Comparison of ENCODE assay signal across 26 cellular contexts in genomic region chr5:141398608-141399007, GRCh38. TPM values are rescaled to one million over a fixed set of nuclear protein-coding genes. Genes with fewer than 3 reads are reported as not detected.
DNase-seq lines count a peak whose midpoint lies in the region; ATAC-seq, FAIRE-seq and TF ChIP-seq lines count a peak whose summit lies in the region.
"Had no signal": no experiment of that assay in that cellular context is flagged by ENCODE, and none has a peak within 500 bp of the region (broad histone marks: within the 10 kb centered on the region; RNA-seq: fewer than 3 reads in every experiment).

No MANE protein-coding gene starts in this region.

- intact Hi-C loops in pancreas (cut with DNase I): no loop called here

- TF ChIP-seq CTCF in GM23338 (conservative IDR thresholded peaks at IDR 0.05; ENCODE audit: low read depth in 2 of 2) (no peak), fibroblast of pulmonary artery (IDR thresholded peaks at IDR 0.05; ENCODE audit: low read length, missing control alignments) (no peak), pancreas (IDR thresholded peaks at IDR 0.05) (no peak)

- no peaks in the 10 kb centered on the region for H3K4me1 Mint-ChIP-seq in activated T-cell treated with anti-CD3 and anti-CD28 coated beads, Interleukin-2, amount 50 U/mL, for 4 hours (ENCODE audit: low read depth)
- H3K4me1 Mint-ChIP-seq in GM23338: no peaks in the 10 kb centered on the region; the same call in 2 of the 3 replicates
- H3K4me1 Mint-ChIP-seq in activated CD8-positive, alpha-beta memory T cell treated with anti-CD3 and anti-CD28 coated beads, Interleukin-2, amount 10 ng/mL, durations not matched to agents 7 days and 5 days: no peaks in the 10 kb centered on the region
- H3K4me1 Mint-ChIP-seq: H9, neural progenitor cell had no signal

- peaks cover 26% of the 10 kb centered on the region for H3K9me3 Mint-ChIP-seq in activated T-cell treated with anti-CD3 and anti-CD28 coated beads, Interleukin-2, amount 50 U/mL, for 4 hours
- peaks cover 79% of the 10 kb centered on the region for H3K9me3 Mint-ChIP-seq in GM23338
- H3K9me3 Mint-ChIP-seq in activated CD8-positive, alpha-beta memory T cell treated with anti-CD3 and anti-CD28 coated beads, Interleukin-2, amount 10 ng/mL, durations not matched to agents 7 days and 5 days (ENCODE audit: low read depth): peaks cover 5% of the 10 kb centered on the region

- H3K27ac ChIP-seq in GM23338 (ENCODE audit: low read depth) (no peak overlapping the region), skeletal muscle tissue (ENCODE audit: low read depth, low read length) (no peak overlapping the region), pancreas (no peak overlapping the region)
- H3K27ac ChIP-seq: adrenal gland, colonic mucosa, HL-60, neural progenitor cell, prostate gland, tibial artery had no signal

- peak overlapping the region in 1 of 3 donors; percentile 12 for H3K9ac ChIP-seq in skeletal muscle tissue (ENCODE audit: low read depth in 1 of 3, low read length in 3 of 3)
- H3K9ac ChIP-seq: neural progenitor cell had no signal

- no peaks in the 10 kb centered on the region for H3K27me3 ChIP-seq in GM23338 (ENCODE audit: insufficient read depth)
- H3K27me3 ChIP-seq in skeletal muscle tissue (ENCODE audit: control insufficient read depth in 3 of 3, insufficient read depth in 3 of 3, low read length in 3 of 3): peaks cover 0 to 8% (median 7%) of the 10 kb centered on the region in 3 donors
- no peaks in the 10 kb centered on the region for H3K27me3 ChIP-seq in pancreas
- H3K27me3 ChIP-seq: adrenal gland, colonic mucosa, neural progenitor cell, tibial artery had no signal

- FAIRE-seq in pancreas (lab: Jason Lieb, UNC): no peak
- FAIRE-seq: G401.6 had no signal

- peak overlapping the region; percentile 49; the same call in 1 of the 2 replicates for H3K4me2 ChIP-seq in GM23338
- H3K4me2 ChIP-seq: neural progenitor cell had no signal

- ATAC-seq in activated T-cell treated with anti-CD3 and anti-CD28 coated beads, Interleukin-2, amount 50 U/mL, for 4 hours: no peak
- no peak for ATAC-seq in GM23338
- no peak for ATAC-seq in activated CD8-positive, alpha-beta memory T cell treated with anti-CD3 and anti-CD28 coated beads, Interleukin-2, amount 10 ng/mL, durations not matched to agents 7 days and 5 days
- ATAC-seq in pancreas: no peak

- H3K27ac Mint-ChIP-seq in GM23338: no peak overlapping the region
- H3K27ac Mint-ChIP-seq in activated CD8-positive, alpha-beta memory T cell treated with anti-CD3 and anti-CD28 coated beads, Interleukin-2, amount 10 ng/mL, durations not matched to agents 7 days and 5 days: no peak overlapping the region
- H3K27ac Mint-ChIP-seq: activated T-helper 2 cell treated with anti-CD3 and anti-CD28 coated beads, Interferon-gamma antibody, Interleukin-2, Interleukin-4, amounts not matched to agents 10 μg/mL and 5 μg/mL and 100 μg/mL, durations not matched to agents 14 hours and 24 hours and 36 hours; H9; neural progenitor cell; T-cell had no signal

- H3K4me3 ChIP-seq in GM23338 (peak overlapping the region; percentile 42; the same call in 1 of the 2 replicates), fibroblast of pulmonary artery (replicated peaks; ENCODE audit: low read depth, low read length) (peak overlapping the region; percentile 28), skeletal muscle tissue (ENCODE audit: low read length in 3 of 3) (peak overlapping the region; percentile 40 to 54 (median 48)), pancreas (peak overlapping the region in 1 of 4 donors; percentile 13)
- H3K4me3 ChIP-seq: A549, colonic mucosa, neural progenitor cell had no signal

- H3K79me2 ChIP-seq in GM23338 (replicated peaks; ENCODE audit: insufficient read depth): no peaks in the 10 kb centered on the region; the same call in 1 of the 2 replicates

- H3K4me1 ChIP-seq in GM23338 (ENCODE audit: insufficient read depth) (no peaks in the 10 kb centered on the region), skeletal muscle tissue (ENCODE audit: control insufficient read depth in 3 of 3, insufficient read depth in 3 of 3, low read length in 3 of 3) (peaks cover 0 to 28% (median 6%) of the 10 kb centered on the region in 3 donors), pancreas (peaks cover 0 to 2% (median 0%) of the 10 kb centered on the region in 3 donors)
- H3K4me1 ChIP-seq: A549, adrenal gland, colonic mucosa, neural progenitor cell, prostate gland, tibial artery had no signal

- WGBS in pancreas, 2 donors: 18 to 22% methylated on average over 15 of the region's 15 CpGs

- H3F3A ChIP-seq in GM23338 (replicated peaks; ENCODE audit: low read depth): no peaks in the 10 kb centered on the region

- H3K36me3 Mint-ChIP-seq in activated T-cell treated with anti-CD3 and anti-CD28 coated beads, Interleukin-2, amount 50 U/mL, for 4 hours (ENCODE audit: insufficient read depth): no peaks in the 10 kb centered on the region
- H3K36me3 Mint-ChIP-seq in GM23338 (ENCODE audit: low read depth): peaks cover 63% of the 10 kb centered on the region
- peaks cover 7% of the 10 kb centered on the region for H3K36me3 Mint-ChIP-seq in activated CD8-positive, alpha-beta memory T cell treated with anti-CD3 and anti-CD28 coated beads, Interleukin-2, amount 10 ng/mL, durations not matched to agents 7 days and 5 days

- H3K9me2 ChIP-seq in GM23338 (ENCODE audit: insufficient read depth): no peaks in the 10 kb centered on the region

- peaks cover 12 to 31% (median 23%) of the 10 kb centered on the region in 3 donors for H3K9me3 ChIP-seq in skeletal muscle tissue (ENCODE audit: control insufficient read depth in 3 of 3, low read length in 3 of 3)
- H3K9me3 ChIP-seq in pancreas: peaks cover 0 to 10% (median 2%) of the 10 kb centered on the region in 4 donors
- H3K9me3 ChIP-seq: colonic mucosa had no signal

- H3K27me3 Mint-ChIP-seq in activated T-cell treated with anti-CD3 and anti-CD28 coated beads, Interleukin-2, amount 50 U/mL, for 4 hours (ENCODE audit: low read depth): peaks cover 67% of the 10 kb centered on the region
- H3K27me3 Mint-ChIP-seq in GM23338 (ENCODE audit: insufficient read depth, low read depth, poor library complexity): peaks cover 15% of the 10 kb centered on the region
- H3K27me3 Mint-ChIP-seq in activated CD8-positive, alpha-beta memory T cell treated with anti-CD3 and anti-CD28 coated beads, Interleukin-2, amount 10 ng/mL, durations not matched to agents 7 days and 5 days: peaks cover 55% of the 10 kb centered on the region

- DNase-seq in activated T-cell treated with anti-CD3 and anti-CD28 coated beads, Interleukin-2, amount 50 U/mL, for 4 hours: no peak
- no peak for DNase-seq in activated T-cell treated with anti-CD3 and anti-CD28 coated beads, Interleukin-2, amount 50 U/mL, for 1 hour
- DNase-seq in GM23338 (ENCODE audit: low spot score) (no peak), fibroblast of pulmonary artery (ENCODE audit: low read depth) (no peak), SW480 (ENCODE audit: low spot score) (no peak), pancreas (no peak)
- DNase-seq in activated CD8-positive, alpha-beta memory T cell treated with anti-CD3 and anti-CD28 coated beads, Interleukin-2, amount 10 ng/mL, durations not matched to agents 7 days and 5 days: no peak
- DNase-seq: adrenal gland; C1 segment of cervical spinal cord; colonic mucosa; H9; NCI-H2081 treated with DMSO at 0.1 percent for 48 hours; NCI-H446; OCI-M1; stimulated activated CD4-positive, alpha-beta T cell treated with anti-CD3 and anti-CD28 coated beads, Interleukin-4, amount 100 ng/mL, for 24 hours; stimulated activated naive CD4-positive, alpha-beta T cell treated with Interleukin-2 at 50 U/mL for 16 hours; T-cell; tibial artery had no signal

- no peak overlapping the region for H2AFZ ChIP-seq in GM23338
- H2AFZ ChIP-seq: neural progenitor cell had no signal

- CTCF ChIA-PET in activated CD8-positive, alpha-beta memory T cell treated with anti-CD3 and anti-CD28 coated beads, Interleukin-2, amount 10 ng/mL, durations not matched to agents 7 days and 5 days (lab: Charles Lee): interaction anchor here (0.6 to 1.8 kb wide), 3 partner anchors 7 to 828 kb away, joined by 3 to 5 read pairs (median 5); partner anchors contain the start of gene PCDHGA12

- 0 out of 2 replicates have a peak, but pooled peaks cover 11% of the 10 kb centered on the region for H3K36me3 ChIP-seq in GM23338 (ENCODE audit: insufficient read depth)
- peaks cover 0 to 3% (median 3%) of the 10 kb centered on the region in 3 donors for H3K36me3 ChIP-seq in skeletal muscle tissue (ENCODE audit: control insufficient read depth in 3 of 3, insufficient read depth in 3 of 3, low read length in 3 of 3)
- no peaks in the 10 kb centered on the region for H3K36me3 ChIP-seq in pancreas
- H3K36me3 ChIP-seq: adrenal gland, colonic mucosa, prostate gland had no signal

- no peaks in the 10 kb centered on the region for H4K20me1 ChIP-seq in GM23338 (replicated peaks; ENCODE audit: insufficient read depth)

- peak overlapping the region; percentile 16 for H3K4me3 Mint-ChIP-seq in activated T-cell treated with anti-CD3 and anti-CD28 coated beads, Interleukin-2, amount 50 U/mL, for 4 hours
- H3K4me3 Mint-ChIP-seq in GM23338: no peak overlapping the region
- H3K4me3 Mint-ChIP-seq in activated CD8-positive, alpha-beta memory T cell treated with anti-CD3 and anti-CD28 coated beads, Interleukin-2, amount 10 ng/mL, durations not matched to agents 7 days and 5 days: no peak overlapping the region
- H3K4me3 Mint-ChIP-seq: neural progenitor cell had no signal

RNA-seq across cellular contexts. Expression of gene PCDHGB5, which starts 0.9 kb away (rescaled TPM):
- total RNA-seq in activated T-cell treated with anti-CD3 and anti-CD28 coated beads, Interleukin-2, amount 50 U/mL, for 4 hours: under 1 TPM; 0.26 to 0.91 (median 0.27) TPM
- 15.7 and 18.5 TPM in 2 replicates for total RNA-seq in GM23338 (2014; rRNA removed; shearing (Covaris generic))
- polyA plus RNA-seq in GM23338 (2016; fragmentation: Nextera tagmentation; extraction: Ambion mirVana) (1.7 and 2.5 TPM in 2 replicates), pancreas (1 to 10 TPM; 1.1 to 1.4 TPM)
- total RNA-seq in skeletal muscle tissue (3.7 TPM), pancreas (1 to 10 TPM; 4.0 to 7.9 (median 5.4) TPM)
- total RNA-seq in activated CD8-positive, alpha-beta memory T cell treated with anti-CD3 and anti-CD28 coated beads, Interleukin-2, amount 10 ng/mL, durations not matched to agents 7 days and 5 days: not detected
- total RNA-seq: M059J had no signal

RNA-seq across cellular contexts. Expression of gene PCDHGA9, which starts 4.0 kb away (rescaled TPM):
- total RNA-seq in activated T-cell treated with anti-CD3 and anti-CD28 coated beads, Interleukin-2, amount 50 U/mL, for 4 hours: under 1 TPM; 0.13 to 0.18 (median 0.16) TPM
- total RNA-seq in GM23338 (2014; rRNA removed; shearing (Covaris generic)): 5.5 and 7.8 TPM in 2 replicates
- polyA plus RNA-seq in GM23338 (2016; fragmentation: Nextera tagmentation; extraction: Ambion mirVana) (0.50 and 0.54 TPM in 2 replicates), pancreas (1 to 10 TPM in 1 of 2 donors, under 1 TPM in 1; 0.31 to 1.3 TPM)
- total RNA-seq in skeletal muscle tissue (4.7 TPM), pancreas (1 to 10 TPM; 1.4 to 3.0 (median 2.3) TPM)
- total RNA-seq in activated CD8-positive, alpha-beta memory T cell treated with anti-CD3 and anti-CD28 coated beads, Interleukin-2, amount 10 ng/mL, durations not matched to agents 7 days and 5 days: not detected

RNA-seq across cellular contexts. Expression of gene PCDHGA8, which starts 6.2 kb away (rescaled TPM):
- not detected for total RNA-seq in activated T-cell treated with anti-CD3 and anti-CD28 coated beads, Interleukin-2, amount 50 U/mL, for 4 hours
- 4.6 and 5.3 TPM in 2 replicates for total RNA-seq in GM23338 (2014; rRNA removed; shearing (Covaris generic))
- polyA plus RNA-seq in GM23338 (2016; fragmentation: Nextera tagmentation; extraction: Ambion mirVana) (0.70 and 1.1 TPM in 2 replicates), pancreas (under 1 TPM; 0.12 to 0.49 TPM)
- total RNA-seq in skeletal muscle tissue (3.7 TPM), pancreas (1 to 10 TPM in 2 of 6 donors, under 1 TPM in 4; 0.72 to 1.1 (median 0.91) TPM)
- not detected for total RNA-seq in activated CD8-positive, alpha-beta memory T cell treated with anti-CD3 and anti-CD28 coated beads, Interleukin-2, amount 10 ng/mL, durations not matched to agents 7 days and 5 days

RNA-seq across cellular contexts. Expression of gene PCDHGB6, which starts 9.2 kb away (rescaled TPM):
- under 1 TPM; 0.08 to 0.22 (median 0.18) TPM for total RNA-seq in activated T-cell treated with anti-CD3 and anti-CD28 coated beads, Interleukin-2, amount 50 U/mL, for 4 hours
- total RNA-seq in GM23338 (2014; rRNA removed; shearing (Covaris generic)): 7.1 and 8.1 TPM in 2 replicates
- 1.6 and 2.8 TPM in 2 replicates for polyA plus RNA-seq in GM23338 (2016; fragmentation: Nextera tagmentation; extraction: Ambion mirVana)
- total RNA-seq in skeletal muscle tissue: 5.2 TPM
- not detected for total RNA-seq in activated CD8-positive, alpha-beta memory T cell treated with anti-CD3 and anti-CD28 coated beads, Interleukin-2, amount 10 ng/mL, durations not matched to agents 7 days and 5 days
- total RNA-seq in pancreas: 1 to 10 TPM; 1.7 to 4.0 (median 2.6) TPM
- 1 to 10 TPM in 1 of 2 donors, under 1 TPM in 1; 0.63 to 1.1 TPM for polyA plus RNA-seq in pancreas

RNA-seq across cellular contexts. Expression of gene PCDHGB4, which starts 11.1 kb away (rescaled TPM):
- total RNA-seq in activated T-cell treated with anti-CD3 and anti-CD28 coated beads, Interleukin-2, amount 50 U/mL, for 4 hours: under 1 TPM; 0.08 to 0.22 (median 0.20) TPM
- total RNA-seq in GM23338 (2014; rRNA removed; shearing (Covaris generic)): 13.0 and 16.6 TPM in 2 replicates
- polyA plus RNA-seq in GM23338 (2016; fragmentation: Nextera tagmentation; extraction: Ambion mirVana): 3.0 and 3.5 TPM in 2 replicates
- 4.7 TPM for total RNA-seq in skeletal muscle tissue
- total RNA-seq in activated CD8-positive, alpha-beta memory T cell treated with anti-CD3 and anti-CD28 coated beads, Interleukin-2, amount 10 ng/mL, durations not matched to agents 7 days and 5 days: under 1 TPM; 0.07 to 0.09 TPM
- 1 to 10 TPM; 1.5 to 3.1 (median 1.9) TPM for total RNA-seq in pancreas
- under 1 TPM; 0.56 to 0.65 TPM for polyA plus RNA-seq in pancreas
- total RNA-seq: M059J had no signal
